15 cellular contexts compared by ENCODE assay signal in genomic region chr1:119844206-119844605, GRCh38. TPM values are rescaled to one million over a fixed set of nuclear protein-coding genes. Genes with fewer than 3 reads are reported as not detected.
A peak's percentile ranks its signal among the peaks of the same experiment; 100 is the strongest.
DNase-seq lines count a peak whose midpoint lies in the region; FAIRE-seq and TF ChIP-seq lines count a peak whose summit lies in the region.
"Not testable (repeated sequence)": the region's sequence is repeated elsewhere in the genome, so short reads cannot be mapped to it uniquely, and the experiment has no call there.
"Had no signal": no experiment of that assay in that cellular context is flagged by ENCODE, and none has a peak within 500 bp of the region (broad histone marks: within the 10 kb centered on the region; RNA-seq: fewer than 3 reads in every experiment).

No MANE protein-coding gene starts in this region.

- H3K79me2 ChIP-seq in endothelial cell of umbilical vein (ENCODE audit: control insufficient read depth, insufficient read depth, low read length); keratinocyte (ENCODE audit: control insufficient read depth, insufficient read depth, low read length); smooth muscle cell (ENCODE audit: low read depth): not testable (repeated sequence)

- H2AFZ ChIP-seq in endothelial cell of umbilical vein (ENCODE audit: low read depth, low read length); keratinocyte (ENCODE audit: control insufficient read depth, low read length); smooth muscle cell (ENCODE audit: low read depth): not testable (repeated sequence)

- not testable (repeated sequence) for H3K4me3 ChIP-seq in GM12864 (ENCODE audit: low read depth, low read length); endothelial cell of umbilical vein (replicated peaks in 1 of 3; ENCODE audit: insufficient read depth in 1 of 3, low read depth in 1 of 3, low read length in 3 of 3); keratinocyte (ENCODE audit: control insufficient read depth in 2 of 3, extremely low read depth in 1 of 3, insufficient read depth in 2 of 3, low read depth in 1 of 3, low read length in 3 of 3); smooth muscle cell

- H3K27ac Mint-ChIP-seq in HFFc6; activated naive CD4-positive, alpha-beta T cell treated with anti-CD3 and anti-CD28 coated beads for 36 hours: not testable (repeated sequence)

- H3K9ac ChIP-seq in endothelial cell of umbilical vein (replicated peaks; ENCODE audit: extremely low read depth, insufficient read depth, low read length); keratinocyte (ENCODE audit: control insufficient read depth, extremely low read depth, insufficient read depth, low read length); smooth muscle cell (ENCODE audit: low read depth): not testable (repeated sequence)

- H3K27me3 ChIP-seq in endothelial cell of umbilical vein (ENCODE audit: control insufficient read depth in 2 of 2, insufficient read depth in 2 of 2, low read length in 2 of 2); keratinocyte (ENCODE audit: control insufficient read depth, extremely low read depth, insufficient read depth, low read length); smooth muscle cell (ENCODE audit: low read depth): not testable (repeated sequence)

- not testable (repeated sequence) for H3K27ac ChIP-seq in endothelial cell of umbilical vein (ENCODE audit: insufficient read depth, low read depth, low read length); keratinocyte (ENCODE audit: control insufficient read depth, insufficient read depth, low read length); smooth muscle cell (ENCODE audit: low read depth)

- intact Hi-C loops in activated naive CD4-positive, alpha-beta T cell treated with anti-CD3 and anti-CD28 coated beads for 36 hours (cut with micrococcal nuclease); endothelial cell of umbilical vein (cut with micrococcal nuclease): not testable (repeated sequence)

- not testable (repeated sequence) for H3K9me3 Mint-ChIP-seq in HFFc6; activated naive CD4-positive, alpha-beta T cell treated with anti-CD3 and anti-CD28 coated beads for 36 hours

- H3K27me3 Mint-ChIP-seq in HFFc6 (ENCODE audit: insufficient read depth): peaks cover 41% of the 10 kb centered on the region
- not testable (repeated sequence) for H3K27me3 Mint-ChIP-seq in activated naive CD4-positive, alpha-beta T cell treated with anti-CD3 and anti-CD28 coated beads for 36 hours (ENCODE audit: low read depth)

- H3K4me1 Mint-ChIP-seq in HFFc6 (ENCODE audit: low read depth); activated naive CD4-positive, alpha-beta T cell treated with anti-CD3 and anti-CD28 coated beads for 36 hours (ENCODE audit: low read depth): not testable (repeated sequence)

- not testable (repeated sequence) for DNase-seq in AG09319 (ENCODE audit: extremely low read depth, low read depth); GM12864 (ENCODE audit: low read depth); endothelial cell of umbilical vein (ENCODE audit: low read depth, low spot score); keratinocyte (ENCODE audit: low read depth, low spot score); smooth muscle cell (lab: John Stamatoyannopoulos, UW; ENCODE audit: unreplicated experiment)
- peak; percentile 7 for DNase-seq in HFFc6
- DNase-seq in OCI-M1 (lab: John Stamatoyannopoulos, UW): peak; percentile 50
- peak; percentile 13 for DNase-seq in activated naive CD4-positive, alpha-beta T cell treated with anti-CD3 and anti-CD28 coated beads for 36 hours

- H4K20me1 ChIP-seq in endothelial cell of umbilical vein (replicated peaks; ENCODE audit: control insufficient read depth, extremely low read depth, insufficient read depth, low read length); keratinocyte (ENCODE audit: control insufficient read depth, extremely low read depth, insufficient read depth, low read length); smooth muscle cell (ENCODE audit: low read depth): not testable (repeated sequence)

- H3K9me3 ChIP-seq in endothelial cell of umbilical vein (replicated peaks; ENCODE audit: control insufficient read depth, insufficient read depth, low read length); keratinocyte (ENCODE audit: control insufficient read depth, low read depth, low read length); smooth muscle cell (replicated peaks; ENCODE audit: low read depth): not testable (repeated sequence)

- H3K4me1 ChIP-seq in endothelial cell of umbilical vein (ENCODE audit: control insufficient read depth, extremely low read depth, insufficient read depth, low read length); keratinocyte (ENCODE audit: control insufficient read depth, extremely low read depth, insufficient read depth, low read length); smooth muscle cell (ENCODE audit: low read depth): not testable (repeated sequence)

- H3K36me3 Mint-ChIP-seq in HFFc6 (ENCODE audit: low read depth); activated naive CD4-positive, alpha-beta T cell treated with anti-CD3 and anti-CD28 coated beads for 36 hours (ENCODE audit: low read depth): not testable (repeated sequence)

- CTCF ChIA-PET in activated naive CD4-positive, alpha-beta T cell treated with anti-CD3 and anti-CD28 coated beads for 36 hours (lab: Charles Lee): not testable (repeated sequence)
- CTCF ChIA-PET in endothelial cell of umbilical vein (lab: Charles Lee): interaction anchor here (1.7 kb wide), 1 partner anchor 35 kb away, joined by 5 read pairs; no protein-coding TSS in a partner anchor

- not testable (repeated sequence) for H3K4me2 ChIP-seq in endothelial cell of umbilical vein (ENCODE audit: insufficient read depth, low read length); keratinocyte (ENCODE audit: control insufficient read depth, extremely low read depth, insufficient read depth, low read depth, low read length); smooth muscle cell

- FAIRE-seq in endothelial cell of umbilical vein (lab: Jason Lieb, UNC); keratinocyte (lab: Jason Lieb, UNC): not testable (repeated sequence)

- peak; percentile 15 for TF ChIP-seq CTCF in AG09319 (IDR thresholded peaks at IDR 0.05; ENCODE audit: low read depth, low read length)
- TF ChIP-seq CTCF in GM12864 (IDR thresholded peaks at IDR 0.05; ENCODE audit: low read depth, low read length, missing control alignments): peak; percentile 26
- TF ChIP-seq CTCF in HFFc6 (IDR thresholded peaks at IDR 0.05): peak; percentile 81
- TF ChIP-seq CTCF in endothelial cell of umbilical vein (IDR thresholded peaks at IDR 0.05; ENCODE audit: extremely low read depth in 1 of 2, insufficient read depth in 1 of 2, low read depth in 1 of 2, low read length in 2 of 2): peak; percentile 12 to 18
- TF ChIP-seq CTCF in keratinocyte (optimal IDR thresholded peaks at IDR 0.05 in 1 of 3, IDR thresholded peaks at IDR 0.05 in 1 of 3, conservative IDR thresholded peaks at IDR 0.05 in 1 of 3; ENCODE audit: extremely low read depth in 1 of 3, insufficient read depth in 2 of 3, low read length in 3 of 3): peak in 2 of 3 experiments; percentile 5 to 35
- TF ChIP-seq CTCF in smooth muscle cell (IDR thresholded peaks at IDR 0.05; ENCODE audit: borderline replicate concordance, insufficient read depth, poor library complexity, severe bottlenecking): peak; percentile 45

- H3K4me3 Mint-ChIP-seq in HFFc6; activated naive CD4-positive, alpha-beta T cell treated with anti-CD3 and anti-CD28 coated beads for 36 hours: not testable (repeated sequence)

- 66% methylated on average over 6 of the region's 6 CpGs for WGBS in smooth muscle cell (ENCODE audit: low lambda C conversion rate)

- not testable (repeated sequence) for H3F3A ChIP-seq in smooth muscle cell (ENCODE audit: low read depth)

- BruUV-seq in endothelial cell of umbilical vein (replicated peaks; lab: Mats Ljungman, UMichigan): not testable (repeated sequence)

- TF ChIP-seq POLR2A in endothelial cell of umbilical vein (IDR thresholded peaks at IDR 0.05; ENCODE audit: low read depth, low read length): not testable (repeated sequence)

- dilution Hi-C loops in endothelial cell of umbilical vein (cut with MboI; ENCODE audit: extremely low pct_ligation_motif_present, low sequenced_read_pairs); keratinocyte (cut with MboI; ENCODE audit: extremely low pct_ligation_motif_present, low sequenced_read_pairs): not testable (repeated sequence)

- POLR2A ChIA-PET in endothelial cell of umbilical vein (lab: Charles Lee): not testable (repeated sequence)

- not testable (repeated sequence) for H3K9me1 ChIP-seq in endothelial cell of umbilical vein (replicated peaks; ENCODE audit: control insufficient read depth, extremely low read depth, insufficient read depth, low read length); keratinocyte (ENCODE audit: control insufficient read depth, extremely low read depth, insufficient read depth, low read length)

- H3K36me3 ChIP-seq in endothelial cell of umbilical vein (ENCODE audit: control insufficient read depth in 2 of 2, extremely low read depth in 1 of 2, insufficient read depth in 2 of 2, low read length in 2 of 2); keratinocyte (ENCODE audit: control insufficient read depth in 2 of 2, extremely low read depth in 1 of 2, insufficient read depth in 2 of 2, low read length in 2 of 2); smooth muscle cell (ENCODE audit: low read depth): not testable (repeated sequence)

RNA-seq across cellular contexts. Expression of gene REG4, which starts 32.9 kb away (rescaled TPM):
- total RNA-seq in HFFc6 (2021; fragmentation: NEBNext Ultra II Directional; extraction: Animal tissue kit (Norgen Biotek cat#: 25700)): not detected
- 1 to 10 TPM in 1 of 2 experiments, under 1 TPM in 1; 0.64 to 1.0 TPM for total RNA-seq in activated naive CD4-positive, alpha-beta T cell treated with anti-CD3 and anti-CD28 coated beads for 36 hours
- total RNA-seq in endothelial cell of umbilical vein: not detected in 2 replicates
- not detected in 2 replicates for polyA plus RNA-seq in endothelial cell of umbilical vein
- polyA plus RNA-seq in endothelial cell of umbilical vein (2011; cell fraction: cytosol; rRNA removed): not detected in 2 replicates
- not detected in 2 replicates for polyA plus RNA-seq in endothelial cell of umbilical vein (2011; cell fraction: nucleus; rRNA removed)
- not detected in 2 replicates for polyA plus RNA-seq in endothelial cell of umbilical vein (2012)
- polyA minus RNA-seq in endothelial cell of umbilical vein: not detected in 2 replicates
- polyA minus RNA-seq in endothelial cell of umbilical vein (2011; cell fraction: cytosol; rRNA and poly(A)+ RNA removed): not detected
- polyA minus RNA-seq in endothelial cell of umbilical vein (2011; cell fraction: nucleus; rRNA and poly(A)+ RNA removed): not detected in 2 replicates
- not detected in 3 replicates for polyA plus RNA-seq in keratinocyte
- not detected for polyA plus RNA-seq in keratinocyte (2011; ENCODE audit: low read depth)
- not detected in 2 replicates for polyA plus RNA-seq in keratinocyte (2011; cell fraction: cytosol; rRNA removed)
- not detected in 2 replicates for polyA plus RNA-seq in keratinocyte (2011; cell fraction: nucleus; rRNA removed)
- polyA plus RNA-seq in keratinocyte (2012; ENCODE audit: low replicate concordance): not detected in 2 replicates
- polyA minus RNA-seq in keratinocyte: not detected in 3 replicates
- not detected for polyA minus RNA-seq in keratinocyte (2011; cell fraction: cytosol; rRNA and poly(A)+ RNA removed)
- polyA minus RNA-seq in keratinocyte (2011; cell fraction: nucleus; rRNA and poly(A)+ RNA removed): not detected in 2 replicates
- total RNA-seq in smooth muscle cell: not detected in 2 replicates
- polyA plus RNA-seq in smooth muscle cell: 0.30 TPM in 1 of 2 replicates, not detected in the other
- total RNA-seq: glomerular endothelial cell; left lung; renal cortical epithelial cell; SJSA1; subcutaneous adipose tissue; T-helper 2 cell treated with Interferon-gamma antibody and Interleukin-4, amounts not matched to agents 100 ng/mL and 5 ng/mL, for 36 hours had no signal

RNA-seq across cellular contexts. Expression of gene ADAM30, which starts 52.1 kb away (rescaled TPM):
- total RNA-seq in HFFc6 (2021; fragmentation: NEBNext Ultra II Directional; extraction: Animal tissue kit (Norgen Biotek cat#: 25700)): not detected
- total RNA-seq in activated naive CD4-positive, alpha-beta T cell treated with anti-CD3 and anti-CD28 coated beads for 36 hours: not detected
- total RNA-seq in endothelial cell of umbilical vein: not detected in 2 replicates
- not detected in 2 replicates for polyA plus RNA-seq in endothelial cell of umbilical vein
- polyA plus RNA-seq in endothelial cell of umbilical vein (2011; cell fraction: cytosol; rRNA removed): not detected in 2 replicates
- not detected in 2 replicates for polyA plus RNA-seq in endothelial cell of umbilical vein (2011; cell fraction: nucleus; rRNA removed)
- polyA plus RNA-seq in endothelial cell of umbilical vein (2012): not detected in 2 replicates
- polyA minus RNA-seq in endothelial cell of umbilical vein: not detected in 2 replicates
- polyA minus RNA-seq in endothelial cell of umbilical vein (2011; cell fraction: cytosol; rRNA and poly(A)+ RNA removed): not detected
- not detected in 2 replicates for polyA minus RNA-seq in endothelial cell of umbilical vein (2011; cell fraction: nucleus; rRNA and poly(A)+ RNA removed)
- not detected in 3 replicates for polyA plus RNA-seq in keratinocyte
- polyA plus RNA-seq in keratinocyte (2011; ENCODE audit: low read depth): not detected
- polyA plus RNA-seq in keratinocyte (2011; cell fraction: cytosol; rRNA removed): not detected in 2 replicates
- 0.04 TPM in 1 of 2 replicates, not detected in the other for polyA plus RNA-seq in keratinocyte (2011; cell fraction: nucleus; rRNA removed)
- polyA plus RNA-seq in keratinocyte (2012; ENCODE audit: low replicate concordance): not detected in 2 replicates
- not detected in 3 replicates for polyA minus RNA-seq in keratinocyte
- polyA minus RNA-seq in keratinocyte (2011; cell fraction: cytosol; rRNA and poly(A)+ RNA removed): not detected
- polyA minus RNA-seq in keratinocyte (2011; cell fraction: nucleus; rRNA and poly(A)+ RNA removed): not detected in 2 replicates
- not detected in 2 replicates for total RNA-seq in smooth muscle cell
- polyA plus RNA-seq in smooth muscle cell: not detected in 2 replicates
- total RNA-seq: glomerular endothelial cell; left lung; mucosa of gallbladder; renal cortical epithelial cell; SJSA1; subcutaneous adipose tissue; T-helper 2 cell treated with Interferon-gamma antibody and Interleukin-4, amounts not matched to agents 100 ng/mL and 5 ng/mL, for 36 hours had no signal

Comparison
In these comparisons a context has a peak if more than half of its experiments do, and no peak if none do; other contexts are left out.
1. CTCF ChIP-seq: peak in every context shown above with its lines; median percentile 81 in HFFc6; 45 in smooth muscle cell; 26 in GM12864; 20 in keratinocyte; 15 in AG09319; 15 in endothelial cell of umbilical vein.